In genomic region chr7:117538053-117538452, GRCh38 we compare ENCODE assay signal across 23 cellular contexts. TPM values are rescaled to one million over a fixed set of nuclear protein-coding genes. Genes with fewer than 3 reads are reported as not detected.
"Had no signal": no experiment of that assay in that cellular context is flagged by ENCODE, and none has a peak within 500 bp of the region (broad histone marks: within the 10 kb centered on the region; RNA-seq: fewer than 3 reads in every experiment).

No MANE protein-coding gene starts in this region.

- H3K27ac ChIP-seq: SJSA1, SK-N-MC had no signal

- H3K4me3 ChIP-seq: MG63, SJSA1, SK-N-MC had no signal

- H3K4me1 ChIP-seq: SJSA1 had no signal

- ATAC-seq: HepG2 had no signal

- DNase-seq: IMR-90, Karpas-422, KG1, MG63, NCI-H1092, NCI-H1436, NCI-H187, NCI-H2029, NCI-H2081 treated with DMSO at 0.1 percent for 48 hours, NCI-H2171, NCI-H226, NCI-H446, NCI-H510A, NCI-H524 treated with DMSO at 0.1 percent for 48 hours, NCI-H774, Right ventricle myocardium superior, RPMI8226, SIG-M5 had no signal

- H3K27me3 ChIP-seq: MG63 had no signal

- H3K9me3 ChIP-seq: MG63, SJSA1 had no signal

- H3K36me3 ChIP-seq: MG63, SJSA1 had no signal

- FAIRE-seq: HepG2, RCC 7860 had no signal

RNA-seq across cellular contexts. Expression of gene CFTR, which starts 58.2 kb away (rescaled TPM):
- total RNA-seq: HepG2, HT1080 had no signal
